ENCODE assay signal across 8 cellular contexts in the genomic region with DNA sequence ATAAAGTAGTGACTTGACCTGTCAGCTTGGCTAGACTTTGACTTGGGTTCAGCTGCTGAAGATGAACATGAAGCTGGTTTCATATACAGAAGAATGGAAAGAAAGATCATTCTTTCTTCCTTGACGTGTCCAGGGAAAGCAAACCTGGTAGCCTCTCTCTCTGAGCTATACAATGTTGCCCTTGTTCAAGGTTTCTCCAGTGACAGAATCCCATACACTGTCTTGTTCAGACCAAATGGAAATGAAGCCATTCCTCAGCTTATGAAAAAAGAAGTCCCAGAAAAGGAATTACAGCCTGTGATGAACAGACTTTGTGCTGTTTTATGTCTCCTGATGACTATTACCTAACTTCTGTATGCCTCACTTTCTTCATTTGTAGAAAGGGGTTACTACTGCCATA.
"Had no signal": no experiment of that assay in that cellular context is flagged by ENCODE, and none has a peak within 500 bp of the region (broad histone marks: within the 10 kb centered on the region; RNA-seq: fewer than 3 reads in every experiment).

No MANE protein-coding gene starts in this region.

- H3K9me3 Mint-ChIP-seq: GM23338, H9 had no signal

- DNase-seq: GM23248, GOT3, H7, H9, HCEC 1CT, HFFc6 had no signal

- H3K4me1 Mint-ChIP-seq: GM23338, H9 had no signal

- H3K4me3 Mint-ChIP-seq: GM23338, H9, HFFc6 had no signal

- H3K27ac Mint-ChIP-seq: GM23338, H9, HFFc6 had no signal

- ATAC-seq: GM23338, HCT116 had no signal
